In the genomic region with DNA sequence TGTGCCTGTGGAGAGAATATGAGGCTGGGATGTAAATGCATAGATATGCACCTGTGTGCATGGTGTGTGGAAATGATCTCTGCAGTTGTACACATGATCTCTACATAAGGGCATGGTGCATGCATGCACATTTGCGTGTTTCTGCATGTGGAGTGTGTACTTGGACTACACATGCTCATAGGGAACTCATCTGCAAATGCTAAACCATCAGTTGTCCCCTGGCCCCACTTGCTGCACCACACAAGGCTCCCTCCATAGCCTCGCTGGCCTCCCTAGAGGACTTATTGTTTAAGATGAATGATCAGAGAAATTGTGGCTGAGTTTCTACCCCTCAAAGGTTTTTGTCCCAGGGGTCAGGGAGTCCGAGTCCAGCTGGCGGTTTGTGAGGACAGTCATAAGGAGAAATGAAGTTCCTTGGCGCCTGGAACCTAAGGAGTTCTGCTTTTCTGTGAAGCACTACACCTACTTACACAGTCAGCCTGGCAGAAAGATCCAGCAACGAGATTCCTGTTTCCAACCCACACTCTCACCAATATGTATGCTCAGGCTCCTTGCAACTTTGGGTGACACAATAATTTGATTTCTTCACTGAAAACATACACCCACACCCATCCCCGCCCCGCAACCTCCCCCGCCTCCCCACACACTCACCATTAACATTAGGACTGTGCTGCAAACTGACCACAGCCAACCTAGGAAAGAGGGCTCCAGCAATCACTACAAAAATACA, we compare ENCODE assay signal across 2 cellular contexts.
TF ChIP-seq lines count a peak whose summit lies in the region.

No MANE protein-coding gene starts in this region.

TF ChIP-seq in A549, 52 proteins besides CTCF, POLR2A, EP300 and RAD21:
- TF ChIP-seq, protein P1, sequence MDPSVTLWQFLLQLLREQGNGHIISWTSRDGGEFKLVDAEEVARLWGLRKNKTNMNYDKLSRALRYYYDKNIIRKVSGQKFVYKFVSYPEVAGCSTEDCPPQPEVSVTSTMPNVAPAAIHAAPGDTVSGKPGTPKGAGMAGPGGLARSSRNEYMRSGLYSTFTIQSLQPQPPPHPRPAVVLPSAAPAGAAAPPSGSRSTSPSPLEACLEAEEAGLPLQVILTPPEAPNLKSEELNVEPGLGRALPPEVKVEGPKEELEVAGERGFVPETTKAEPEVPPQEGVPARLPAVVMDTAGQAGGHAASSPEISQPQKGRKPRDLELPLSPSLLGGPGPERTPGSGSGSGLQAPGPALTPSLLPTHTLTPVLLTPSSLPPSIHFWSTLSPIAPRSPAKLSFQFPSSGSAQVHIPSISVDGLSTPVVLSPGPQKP (IDR thresholded peaks at IDR 0.05; ENCODE audit: low read depth, low read length), result no peak
- TF ChIP-seq PHF8 (IDR thresholded peaks at IDR 0.05; ENCODE audit: borderline replicate concordance, low read depth) (no peak), RFX5 (IDR thresholded peaks at IDR 0.05) (no peak), SMC3 (IDR thresholded peaks at IDR 0.05) (no peak), KDM5A (IDR thresholded peaks at IDR 0.05) (no peak), EHMT2 (IDR thresholded peaks at IDR 0.05; ENCODE audit: low read depth) (no peak), EHF (CRISPR knock-in tag; IDR thresholded peaks at IDR 0.05) (no peak), HDAC2 (IDR thresholded peaks at IDR 0.05) (no peak), CEBPB (IDR thresholded peaks at IDR 0.05) (no peak), TFCP2L1 (CRISPR knock-in tag; IDR thresholded peaks at IDR 0.05) (no peak)
- TF ChIP-seq, protein P2, sequence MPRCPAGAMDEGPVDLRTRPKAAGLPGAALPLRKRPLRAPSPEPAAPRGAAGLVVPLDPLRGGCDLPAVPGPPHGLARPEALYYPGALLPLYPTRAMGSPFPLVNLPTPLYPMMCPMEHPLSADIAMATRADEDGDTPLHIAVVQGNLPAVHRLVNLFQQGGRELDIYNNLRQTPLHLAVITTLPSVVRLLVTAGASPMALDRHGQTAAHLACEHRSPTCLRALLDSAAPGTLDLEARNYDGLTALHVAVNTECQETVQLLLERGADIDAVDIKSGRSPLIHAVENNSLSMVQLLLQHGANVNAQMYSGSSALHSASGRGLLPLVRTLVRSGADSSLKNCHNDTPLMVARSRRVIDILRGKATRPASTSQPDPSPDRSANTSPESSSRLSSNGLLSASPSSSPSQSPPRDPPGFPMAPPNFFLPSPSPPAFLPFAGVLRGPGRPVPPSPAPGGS (IDR thresholded peaks at IDR 0.05), result no peak
- TF ChIP-seq, protein P3, sequence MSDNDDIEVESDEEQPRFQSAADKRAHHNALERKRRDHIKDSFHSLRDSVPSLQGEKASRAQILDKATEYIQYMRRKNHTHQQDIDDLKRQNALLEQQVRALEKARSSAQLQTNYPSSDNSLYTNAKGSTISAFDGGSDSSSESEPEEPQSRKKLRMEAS (IDR thresholded peaks at IDR 0.05), result no peak
- TF ChIP-seq, protein P4, sequence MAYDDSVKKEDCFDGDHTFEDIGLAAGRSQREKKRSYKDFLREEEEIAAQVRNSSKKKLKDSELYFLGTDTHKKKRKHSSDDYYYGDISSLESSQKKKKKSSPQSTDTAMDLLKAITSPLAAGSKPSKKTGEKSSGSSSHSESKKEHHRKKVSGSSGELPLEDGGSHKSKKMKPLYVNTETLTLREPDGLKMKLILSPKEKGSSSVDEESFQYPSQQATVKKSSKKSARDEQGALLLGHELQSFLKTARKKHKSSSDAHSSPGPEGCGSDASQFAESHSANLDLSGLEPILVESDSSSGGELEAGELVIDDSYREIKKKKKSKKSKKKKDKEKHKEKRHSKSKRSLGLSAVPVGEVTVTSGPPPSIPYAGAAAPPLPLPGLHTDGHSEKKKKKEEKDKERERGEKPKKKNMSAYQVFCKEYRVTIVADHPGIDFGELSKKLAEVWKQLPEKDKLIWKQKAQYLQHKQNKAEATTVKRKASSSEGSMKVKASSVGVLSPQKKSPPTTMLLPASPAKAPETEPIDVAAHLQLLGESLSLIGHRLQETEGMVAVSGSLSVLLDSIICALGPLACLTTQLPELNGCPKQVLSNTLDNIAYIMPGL (CRISPR knock-in tag; IDR thresholded peaks at IDR 0.05; ENCODE audit: borderline replicate concordance), result no peak

TF ChIP-seq in IMR-90, 13 proteins besides CTCF, POLR2A, EP300 and RAD21 (continued from another document):
- no peak for TF ChIP-seq MAFK (IDR thresholded peaks at IDR 0.05; ENCODE audit: low read depth, low read length)
